Comparison of ENCODE assay signal across 23 cellular contexts in the genomic region with DNA sequence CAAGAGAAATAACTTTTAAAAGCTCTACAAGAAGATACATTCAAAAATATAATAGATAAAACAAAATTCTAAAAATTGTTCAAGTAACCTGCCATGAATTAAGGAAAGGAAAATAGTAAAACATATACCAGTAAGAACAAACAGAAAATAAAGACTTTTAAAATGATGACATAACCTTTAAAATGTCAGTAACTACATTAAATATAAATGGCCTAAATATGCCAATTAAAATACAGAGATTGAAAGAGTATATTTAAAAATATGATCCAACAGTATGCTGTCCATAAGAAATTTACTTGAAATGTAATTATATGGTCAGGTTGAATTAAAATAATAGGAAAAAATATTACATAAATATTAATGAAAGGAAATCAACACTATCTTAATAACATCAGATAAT.
DNase-seq lines count a peak whose midpoint lies in the region; ATAC-seq, FAIRE-seq and TF ChIP-seq lines count a peak whose summit lies in the region.
"Had no signal": no experiment of that assay in that cellular context is flagged by ENCODE, and none has a peak within 500 bp of the region (broad histone marks: within the 10 kb centered on the region; RNA-seq: fewer than 3 reads in every experiment).

No MANE protein-coding gene starts in this region.

- H3K4me2 ChIP-seq in HepG2 (ENCODE audit: low read depth, low read length), result no peak overlapping the region
- H3K4me2 ChIP-seq: BLaER1 had no signal

- in situ Hi-C loops in HepG2 (cut with HindIII; ENCODE audit: extremely low pct_ligation_motif_present, low pct_unique_long_range_greater_than_20kb), result no loop called here

- BruUV-seq in HepG2 (replicated peaks; lab: Mats Ljungman, UMichigan), result no TSS peak

- no peak for FAIRE-seq in HepG2 (lab: Jason Lieb, UNC)
- FAIRE-seq in TTC549 (lab: Jason Lieb, UNC), result peak; percentile 58
- FAIRE-seq in frontal cortex (lab: Jason Lieb, UNC), result peak; percentile 71
- FAIRE-seq in small intestine (lab: Jason Lieb, UNC), result peak; percentile 44
- FAIRE-seq: GM12878, GM19239, H1 had no signal

- no peaks in the 10 kb centered on the region for H3K27me3 ChIP-seq in HepG2 (ENCODE audit: control insufficient read depth in 1 of 2, insufficient read depth in 2 of 2, low read length in 2 of 2)
- no peaks in the 10 kb centered on the region for H3K27me3 ChIP-seq in right lobe of liver
- H3K27me3 ChIP-seq in small intestine (ENCODE audit: control insufficient read depth in 2 of 2, insufficient read depth in 2 of 2, low read length in 2 of 2), result no peaks in the 10 kb centered on the region
- H3K27me3 ChIP-seq: BLaER1 had no signal

- TF ChIP-seq RAD21 in HepG2 (CRISPR knock-in tag; IDR thresholded peaks at IDR 0.05), result no peak

- H4K20me1 ChIP-seq in HepG2 (ENCODE audit: insufficient read depth, low read length), result no peaks in the 10 kb centered on the region
- H4K20me1 ChIP-seq: BLaER1 had no signal

- peaks cover 11% of the 10 kb centered on the region for H3K9me3 ChIP-seq in HepG2 (ENCODE audit: low read length)
- peaks cover 0 to 2% (median 0%) of the 10 kb centered on the region in 4 donors for H3K9me3 ChIP-seq in right lobe of liver
- no peaks in the 10 kb centered on the region for H3K9me3 ChIP-seq in small intestine (ENCODE audit: control insufficient read depth, low read depth)
- H3K9me3 ChIP-seq: Caco-2 had no signal

- POLR2A ChIA-PET in HepG2 (lab: Yijun Ruan, JAX), result no interaction called here

- no peak overlapping the region for H3K9ac ChIP-seq in HepG2 (ENCODE audit: insufficient read depth, low read depth, low read length)
- H3K9ac ChIP-seq: BLaER1, GM23248 had no signal

- TF ChIP-seq EP300 in HepG2 (IDR thresholded peaks at IDR 0.05; ENCODE audit: low read depth in 2 of 2, low read length in 2 of 2) (no peak), HepG2 (CRISPR knock-in tag; IDR thresholded peaks at IDR 0.05; ENCODE audit: borderline replicate concordance) (no peak)

- H3K27ac ChIP-seq in HepG2 (ENCODE audit: extremely low read length, insufficient read depth, low read length) (no peak overlapping the region), right lobe of liver (no peak overlapping the region), small intestine (ENCODE audit: low read depth in 1 of 2, low read length in 1 of 2) (no peak overlapping the region)
- H3K27ac ChIP-seq: 22Rv1, BLaER1, C4-2B, GM23248 had no signal

- H2AFZ ChIP-seq in HepG2 (ENCODE audit: low read length), result no peak overlapping the region
- H2AFZ ChIP-seq: GM23248 had no signal

- H3K4me1 ChIP-seq in HepG2 (ENCODE audit: insufficient read depth, low read length), result no peaks in the 10 kb centered on the region
- H3K4me1 ChIP-seq in right lobe of liver, result no peaks in the 10 kb centered on the region
- H3K4me1 ChIP-seq in small intestine (ENCODE audit: control insufficient read depth in 2 of 2, insufficient read depth in 1 of 2, low read depth in 1 of 2, low read length in 1 of 2), result no peaks in the 10 kb centered on the region
- H3K4me1 ChIP-seq: BLaER1, Caco-2 had no signal

- DNase-seq in HepG2 (ENCODE audit: low spot score) (no peak), right lobe of liver (no peak), frontal cortex (ENCODE audit: low spot score in 2 of 2) (no peak), small intestine (no peak), amygdala (lab: John Stamatoyannopoulos, UW) (no peak), erythroblast (lab: John Stamatoyannopoulos, UW) (no peak), 8988T (no peak)
- DNase-seq: Caco-2; CD4-positive, CD25-positive, alpha-beta regulatory T cell; CD8-positive, alpha-beta T cell; DMS153; DND-41; GDM1; GM23248; H7; HCEC 1CT had no signal

- H3K36me3 ChIP-seq in HepG2 (replicated peaks in 1 of 2; ENCODE audit: control insufficient read depth in 1 of 2, insufficient read depth in 2 of 2, low read length in 2 of 2) (no peaks in the 10 kb centered on the region), right lobe of liver (no peaks in the 10 kb centered on the region), small intestine (ENCODE audit: control insufficient read depth in 2 of 2, insufficient read depth in 2 of 2, low read length in 2 of 2) (no peaks in the 10 kb centered on the region)
- H3K36me3 ChIP-seq: BLaER1 had no signal

- CTCF ChIA-PET in HepG2 (lab: Yijun Ruan, JAX; ENCODE audit: low intra/inter-chr PET ratio, low total read pairs), result no interaction called here

- TF ChIP-seq POLR2A in HepG2 (IDR thresholded peaks at IDR 0.05; ENCODE audit: insufficient read depth in 1 of 2, low read depth in 2 of 2, low read length in 2 of 2) (no peak), right lobe of liver (IDR thresholded peaks at IDR 0.05) (no peak), erythroblast (IDR thresholded peaks at IDR 0.05; ENCODE audit: low read length) (no peak)

- intact Hi-C loops in HepG2 (cut with micrococcal nuclease; ENCODE audit: unreplicated experiment) (no loop called here), right lobe of liver (cut with DNase I) (no loop called here)

- no peaks in the 10 kb centered on the region for H3K79me2 ChIP-seq in HepG2 (ENCODE audit: insufficient read depth, low read length)

- TF ChIP-seq CTCF in HepG2 (CRISPR knock-in tag; IDR thresholded peaks at IDR 0.05), result no peak
- TF ChIP-seq CTCF in right lobe of liver (IDR thresholded peaks at IDR 0.05), result no peak

- H3K4me3 ChIP-seq in HepG2 (replicated peaks in 1 of 3; ENCODE audit: insufficient read depth in 1 of 3, low read depth in 2 of 3, low read length in 3 of 3) (no peak overlapping the region), right lobe of liver (no peak overlapping the region), small intestine (ENCODE audit: low read depth in 1 of 2, low read length in 2 of 2) (no peak overlapping the region)
- H3K4me3 ChIP-seq: BLaER1, GM12878, GM23248 had no signal

- ATAC-seq in HepG2, result no peak
- no peak for ATAC-seq in right lobe of liver
- ATAC-seq: CD8-positive, alpha-beta T cell; GM12878 had no signal

TF ChIP-seq in HepG2, 621 proteins besides CTCF, POLR2A, EP300 and RAD21:
- TF ChIP-seq ATF7 (IDR thresholded peaks at IDR 0.05), result peak; percentile 58
- no peak for TF ChIP-seq ATF7 (CRISPR knock-in tag; IDR thresholded peaks at IDR 0.05)
- TF ChIP-seq, protein P1, sequence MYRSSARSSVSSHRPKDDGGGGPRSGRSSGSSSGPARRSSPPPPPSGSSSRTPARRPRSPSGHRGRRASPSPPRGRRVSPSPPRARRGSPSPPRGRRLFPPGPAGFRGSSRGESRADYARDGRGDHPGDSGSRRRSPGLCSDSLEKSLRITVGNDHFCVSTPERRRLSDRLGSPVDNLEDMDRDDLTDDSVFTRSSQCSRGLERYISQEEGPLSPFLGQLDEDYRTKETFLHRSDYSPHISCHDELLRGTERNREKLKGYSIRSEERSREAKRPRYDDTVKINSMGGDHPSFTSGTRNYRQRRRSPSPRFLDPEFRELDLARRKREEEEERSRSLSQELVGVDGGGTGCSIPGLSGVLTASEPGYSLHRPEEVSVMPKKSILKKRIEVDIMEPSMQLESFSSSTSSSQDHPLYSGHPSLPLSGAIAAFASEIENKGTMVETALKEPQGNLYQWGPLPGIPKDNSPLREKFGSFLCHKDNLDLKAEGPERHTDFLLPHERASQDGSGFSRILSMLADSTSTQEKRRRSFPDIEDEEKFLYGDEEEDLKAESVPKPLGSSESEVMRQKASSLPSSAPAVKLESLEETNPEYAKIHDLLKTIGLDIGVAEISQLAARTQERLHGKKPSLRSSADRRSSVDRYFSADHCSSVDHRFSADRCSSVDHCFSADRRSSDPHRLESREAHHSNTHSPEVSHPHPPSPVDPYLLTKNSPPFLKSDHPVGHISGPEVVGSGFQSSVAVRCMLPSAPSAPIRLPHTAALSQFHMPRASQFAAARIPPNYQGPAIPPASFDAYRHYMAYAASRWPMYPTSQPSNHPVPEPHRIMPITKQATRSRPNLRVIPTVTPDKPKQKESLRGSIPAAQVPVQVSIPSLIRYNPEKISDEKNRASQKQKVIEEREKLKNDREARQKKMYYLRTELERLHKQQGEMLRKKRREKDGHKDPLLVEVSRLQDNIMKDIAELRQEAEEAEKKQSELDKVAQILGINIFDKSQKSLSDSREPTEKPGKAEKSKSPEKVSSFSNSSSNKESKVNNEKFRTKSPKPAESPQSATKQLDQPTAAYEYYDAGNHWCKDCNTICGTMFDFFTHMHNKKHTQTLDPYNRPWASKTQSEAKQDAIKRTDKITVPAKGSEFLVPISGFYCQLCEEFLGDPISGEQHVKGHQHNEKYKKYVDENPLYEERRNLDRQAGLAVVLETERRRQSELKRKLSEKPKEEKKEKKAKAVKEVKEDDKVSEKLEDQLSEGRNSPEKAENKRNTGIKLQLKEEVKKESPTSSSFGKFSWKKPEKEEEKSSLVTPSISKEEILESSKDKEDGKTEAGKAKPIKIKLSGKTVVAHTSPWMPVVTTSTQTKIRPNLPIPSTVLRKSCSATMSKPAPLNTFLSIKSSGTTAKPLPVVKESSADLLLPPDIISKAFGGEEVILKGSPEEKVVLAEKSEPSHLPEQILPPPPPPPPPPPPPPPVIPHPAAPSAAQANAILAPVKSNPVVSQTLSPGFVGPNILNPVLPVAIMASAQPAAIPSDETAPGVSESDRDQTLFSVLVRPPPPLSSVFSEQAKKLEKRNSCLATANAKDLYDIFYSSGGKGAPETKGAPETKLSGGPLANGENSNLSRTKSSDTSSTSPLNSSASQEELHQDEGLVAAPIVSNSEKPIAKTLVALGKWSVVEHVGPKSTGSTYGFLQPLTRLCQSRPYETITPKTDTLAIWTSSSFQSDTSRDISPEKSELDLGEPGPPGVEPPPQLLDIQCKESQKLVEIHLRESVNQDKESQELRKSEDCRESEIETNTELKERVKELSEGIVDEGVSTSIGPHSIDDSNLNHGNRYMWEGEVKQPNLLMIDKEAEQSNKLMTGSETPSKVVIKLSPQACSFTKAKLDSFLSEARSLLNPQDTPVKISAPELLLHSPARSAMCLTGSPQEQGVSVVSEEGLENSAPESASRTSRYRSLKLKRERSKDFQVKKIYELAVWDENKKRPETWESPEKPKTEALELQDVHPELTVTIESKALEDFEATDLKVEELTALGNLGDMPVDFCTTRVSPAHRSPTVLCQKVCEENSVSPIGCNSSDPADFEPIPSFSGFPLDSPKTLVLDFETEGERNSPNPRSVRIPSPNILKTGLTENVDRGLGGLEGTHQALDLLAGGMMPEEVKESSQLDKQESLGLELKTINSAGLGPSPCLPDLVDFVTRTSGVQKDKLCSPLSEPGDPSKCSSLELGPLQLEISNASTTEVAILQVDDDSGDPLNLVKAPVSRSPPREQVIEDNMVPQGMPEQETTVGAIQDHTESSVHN (CRISPR knock-in tag; IDR thresholded peaks at IDR 0.05), result no peak
